ENCODE assay signal across 15 cellular contexts in genomic region chr1:228091084-228091483, GRCh38. TPM values are rescaled to one million over a fixed set of nuclear protein-coding genes. Genes with fewer than 3 reads are reported as not detected.
A peak's percentile ranks its signal among the peaks of the same experiment; 100 is the strongest.
DNase-seq lines count a peak whose midpoint lies in the region; ATAC-seq, FAIRE-seq and TF ChIP-seq lines count a peak whose summit lies in the region.
"Had no signal": no experiment of that assay in that cellular context is flagged by ENCODE, and none has a peak within 500 bp of the region (broad histone marks: within the 10 kb centered on the region; RNA-seq: fewer than 3 reads in every experiment).

No MANE protein-coding gene starts in this region.

- peak overlapping the region; percentile 7 for H3K4me3 Mint-ChIP-seq in astrocyte (ENCODE audit: unreplicated experiment)
- H3K4me3 Mint-ChIP-seq in naive thymus-derived CD8-positive, alpha-beta T cell, result peak overlapping the region in 9 of 10 donors; percentile 3 to 88 (median 62)
- H3K4me3 Mint-ChIP-seq in osteocyte (ENCODE audit: unreplicated experiment), result no peak overlapping the region
- H3K4me3 Mint-ChIP-seq: activated T-helper 1 cell treated with anti-CD3 and anti-CD28 coated beads, Interleukin-12 subunit alpha, Interleukin-12 subunit beta, Interleukin-2, Interleukin-4 antibody, amounts not matched to agents 30 ng/mL and 10 ng/mL and 1 ng/mL, durations not matched to agents 14 hours and 24 hours and 36 hours had no signal

- no peak for TF ChIP-seq CTCF in C4-2B (conservative IDR thresholded peaks at IDR 0.05)
- no peak for TF ChIP-seq CTCF in astrocyte (IDR thresholded peaks at IDR 0.05; ENCODE audit: insufficient read depth, low read depth, low read length)
- no peak for TF ChIP-seq CTCF in osteocyte (IDR thresholded peaks at IDR 0.05)

- H3K4me1 ChIP-seq in astrocyte (ENCODE audit: insufficient read depth, low read length), result peaks cover 41% of the 10 kb centered on the region

- no peak overlapping the region for H3K4me3 ChIP-seq in astrocyte (ENCODE audit: insufficient read depth, low read depth, low read length)

- peaks cover 7% of the 10 kb centered on the region for H3K36me3 Mint-ChIP-seq in astrocyte (ENCODE audit: low read depth, unreplicated experiment)
- H3K36me3 Mint-ChIP-seq in naive thymus-derived CD8-positive, alpha-beta T cell, result peaks cover 6 to 41% (median 14%) of the 10 kb centered on the region in 3 donors
- H3K36me3 Mint-ChIP-seq in osteocyte (ENCODE audit: unreplicated experiment), result peaks cover 12% of the 10 kb centered on the region

- H3K9me3 ChIP-seq in astrocyte (ENCODE audit: insufficient read depth, low read depth, low read length), result peaks cover 10% of the 10 kb centered on the region

- DNase-seq in GM12892 (ENCODE audit: insufficient read length) (no peak), astrocyte (ENCODE audit: low read depth) (no peak), osteocyte (ENCODE audit: extremely low spot score, unreplicated experiment) (no peak)
- DNase-seq in naive thymus-derived CD8-positive, alpha-beta T cell, result no peak
- no peak for DNase-seq in activated effector memory CD4-positive, alpha-beta T cell treated with Interleukin-2 at 50 U/mL for 16 hours
- no peak for DNase-seq in stimulated activated naive CD4-positive, alpha-beta T cell (lab: John Stamatoyannopoulos, UW)
- DNase-seq: H7, Kasumi-1, NCI-H1694 treated with DMSO at 0.1 percent for 48 hours, NCI-H526 treated with DMSO at 0.1 percent for 48 hours had no signal

- POLR2A ChIA-PET in naive thymus-derived CD8-positive, alpha-beta T cell (lab: Charles Lee), result interaction anchor here (2.4 to 2.7 kb wide), 2 partner anchors 9 kb away, joined by 7 to 11 read pairs; partner anchors contain the start of gene ARF1

- peaks cover 100% of the 10 kb centered on the region for H4K20me1 ChIP-seq in astrocyte (ENCODE audit: insufficient read depth, low read length)

- no peak overlapping the region for H3K9ac ChIP-seq in astrocyte (ENCODE audit: low read length)

- FAIRE-seq in GM12892 (lab: Jason Lieb, UNC) (no peak), astrocyte (lab: Jason Lieb, UNC) (no peak)
- FAIRE-seq: bronchial epithelial cell had no signal

- H3K4me2 ChIP-seq in astrocyte (ENCODE audit: low read length), result peak overlapping the region; percentile 21

- H3K27me3 Mint-ChIP-seq in astrocyte (ENCODE audit: low read depth, unreplicated experiment), result no peaks in the 10 kb centered on the region
- H3K27me3 Mint-ChIP-seq in naive thymus-derived CD8-positive, alpha-beta T cell, result no peaks in the 10 kb centered on the region
- H3K27me3 Mint-ChIP-seq in osteocyte (ENCODE audit: unreplicated experiment), result no peaks in the 10 kb centered on the region

- ATAC-seq in naive thymus-derived CD8-positive, alpha-beta T cell, result no peak
- ATAC-seq: activated CD4-positive, CD25-positive, alpha-beta regulatory T cell treated with anti-CD3 and anti-CD28 coated beads, Interleukin-2, amount 50 U/mL, for 24 hours had no signal

- H2AFZ ChIP-seq in astrocyte (ENCODE audit: low read depth, low read length), result no peak overlapping the region

- peaks cover 78% of the 10 kb centered on the region for H3K4me1 Mint-ChIP-seq in astrocyte (ENCODE audit: low read depth, unreplicated experiment)
- peaks cover 46 to 88% (median 84%) of the 10 kb centered on the region in 4 donors for H3K4me1 Mint-ChIP-seq in naive thymus-derived CD8-positive, alpha-beta T cell
- peaks cover 51% of the 10 kb centered on the region for H3K4me1 Mint-ChIP-seq in osteocyte (ENCODE audit: unreplicated experiment)

- H3K27ac Mint-ChIP-seq in astrocyte (ENCODE audit: unreplicated experiment) (peak overlapping the region; percentile 60), osteocyte (ENCODE audit: unreplicated experiment) (no peak overlapping the region)
- peak overlapping the region; percentile 47 to 88 (median 84) for H3K27ac Mint-ChIP-seq in naive thymus-derived CD8-positive, alpha-beta T cell

- no peaks in the 10 kb centered on the region for H3K27me3 ChIP-seq in astrocyte (ENCODE audit: insufficient read depth, low read length)

- peaks cover 14% of the 10 kb centered on the region for H3K36me3 ChIP-seq in astrocyte (ENCODE audit: insufficient read depth, low read length)

- H3K9me3 Mint-ChIP-seq in astrocyte (ENCODE audit: unreplicated experiment), result peaks cover 3% of the 10 kb centered on the region
- H3K9me3 Mint-ChIP-seq in naive thymus-derived CD8-positive, alpha-beta T cell, result peaks cover 0 to 14% (median 7%) of the 10 kb centered on the region in 9 donors
- peaks cover 14% of the 10 kb centered on the region for H3K9me3 Mint-ChIP-seq in osteocyte (ENCODE audit: unreplicated experiment)

- H3K79me2 ChIP-seq in astrocyte (ENCODE audit: insufficient read depth, low read length), result peaks cover 100% of the 10 kb centered on the region

- H3K27ac ChIP-seq in C4-2B, result peak overlapping the region; percentile 83
- H3K27ac ChIP-seq in astrocyte (ENCODE audit: low read depth, low read length), result no peak overlapping the region
- H3K27ac ChIP-seq: HL-60 had no signal

- peak; percentile 26; the same call in 1 of the 2 replicates for TF ChIP-seq POLR2A in GM12892 (IDR thresholded peaks at IDR 0.05; ENCODE audit: low read depth, low read length)

RNA-seq across cellular contexts. Expression of gene ARF1, which starts 8.6 kb away (rescaled TPM):
- polyA plus RNA-seq in GM12892 (2012; ENCODE audit: missing spikeins), result 187 TPM
- 431 and 435 TPM in 2 replicates for total RNA-seq in astrocyte
- total RNA-seq in naive thymus-derived CD8-positive, alpha-beta T cell, result 100 to 1,000 TPM; 201 to 203 TPM
- 100 to 1,000 TPM; 332 to 385 (median 368) TPM for polyA plus RNA-seq in naive thymus-derived CD8-positive, alpha-beta T cell
- 305 and 306 TPM in 2 replicates for total RNA-seq in osteocyte

RNA-seq across cellular contexts. Expression of gene C1orf35, which starts 12.0 kb away (rescaled TPM):
- polyA plus RNA-seq in GM12892 (2012; ENCODE audit: missing spikeins), result 8.8 TPM
- total RNA-seq in astrocyte, result 19.8 and 21.8 TPM in 2 replicates
- 10 to 100 TPM; 26.0 to 28.1 TPM for total RNA-seq in naive thymus-derived CD8-positive, alpha-beta T cell
- polyA plus RNA-seq in naive thymus-derived CD8-positive, alpha-beta T cell, result 10 to 100 TPM; 12.9 to 25.6 (median 20.0) TPM
- total RNA-seq in osteocyte, result 13.0 and 13.6 TPM in 2 replicates

RNA-seq across cellular contexts. Expression of gene MRPL55, which starts 18.0 kb away (rescaled TPM):
- 25.4 TPM for polyA plus RNA-seq in GM12892 (2012; ENCODE audit: missing spikeins)
- total RNA-seq in astrocyte, result 50.8 and 53.3 TPM in 2 replicates
- total RNA-seq in naive thymus-derived CD8-positive, alpha-beta T cell, result 10 to 100 TPM; 61.9 to 64.8 TPM
- 100 to 1,000 TPM in 2 of 3 donors, 10 to 100 TPM in 1; 96.9 to 130 (median 103) TPM for polyA plus RNA-seq in naive thymus-derived CD8-positive, alpha-beta T cell
- 46.1 and 47.4 TPM in 2 replicates for total RNA-seq in osteocyte

RNA-seq across cellular contexts. Expression of gene GUK1, which starts 49.0 kb away (rescaled TPM):
- polyA plus RNA-seq in GM12892 (2012; ENCODE audit: missing spikeins), result 109 TPM
- 214 and 217 TPM in 2 replicates for total RNA-seq in astrocyte
- total RNA-seq in naive thymus-derived CD8-positive, alpha-beta T cell, result 100 to 1,000 TPM; 189 to 202 TPM
- 100 to 1,000 TPM; 369 to 466 (median 374) TPM for polyA plus RNA-seq in naive thymus-derived CD8-positive, alpha-beta T cell
- 150 and 166 TPM in 2 replicates for total RNA-seq in osteocyte

RNA-seq across cellular contexts. Expression of gene GJC2, which starts 58.6 kb away (rescaled TPM):
- polyA plus RNA-seq in GM12892 (2012; ENCODE audit: missing spikeins), result 0.11 TPM
- total RNA-seq in astrocyte (1.1 and 1.4 TPM in 2 replicates), osteocyte (1.6 TPM in 2 replicates)
- total RNA-seq in naive thymus-derived CD8-positive, alpha-beta T cell, result 1 to 10 TPM; 2.6 to 2.8 TPM
- polyA plus RNA-seq in naive thymus-derived CD8-positive, alpha-beta T cell, result under 1 TPM in 2 of 3 donors, not detected in 1; 0.16 to 0.22 TPM
